7 cellular contexts compared by ENCODE assay signal in the genomic region with DNA sequence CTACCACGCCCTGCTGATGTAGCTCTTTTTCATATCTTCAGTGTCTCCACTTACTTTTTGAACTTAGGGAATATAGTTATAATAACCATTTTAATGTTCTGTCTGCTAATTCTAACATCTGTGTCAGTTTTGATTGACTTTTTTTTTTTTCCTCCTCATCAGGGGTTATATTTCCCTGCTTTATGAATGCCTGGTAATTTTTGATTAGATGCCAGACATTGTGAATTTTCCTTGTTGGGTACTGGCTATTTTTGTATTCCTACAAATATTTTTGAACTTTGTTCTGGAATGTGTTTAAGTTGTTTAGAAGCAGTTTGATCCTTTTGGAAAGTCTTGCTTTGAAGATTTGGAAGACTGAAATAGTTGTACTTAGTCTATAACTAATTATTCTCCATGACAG.
"Had no signal": no experiment of that assay in that cellular context is flagged by ENCODE, and none has a peak within 500 bp of the region (broad histone marks: within the 10 kb centered on the region; RNA-seq: fewer than 3 reads in every experiment).

No MANE protein-coding gene starts in this region.

- H3K27ac ChIP-seq: HL-60 had no signal

- DNase-seq: IMR-90, KBM-7, KG1 had no signal

- H3K4me3 ChIP-seq: K562 had no signal

- ATAC-seq: HepG2, K562 had no signal

- H3K4me1 Mint-ChIP-seq: IgD-negative memory B cell had no signal
